ENCODE assay signal across 18 cellular contexts in the genomic region with DNA sequence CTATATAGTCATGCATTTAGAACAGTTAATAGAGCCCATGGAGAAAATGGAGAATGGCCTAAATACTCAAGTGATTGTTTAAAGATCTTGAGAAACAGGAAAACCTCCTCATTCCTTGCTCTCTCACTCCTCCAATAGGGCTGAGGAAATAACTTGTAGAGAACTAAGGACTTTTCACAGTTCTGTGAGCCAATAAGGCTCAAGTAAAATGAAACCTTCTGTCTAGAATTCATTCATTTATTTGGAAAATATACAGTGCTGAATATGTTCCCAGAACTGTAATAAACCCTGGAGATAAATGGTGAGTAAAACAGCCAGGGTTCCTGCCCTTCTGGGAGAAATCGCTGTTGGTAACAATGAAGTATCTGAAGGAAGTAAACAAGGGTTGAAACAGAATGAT. TPM values are rescaled to one million over a fixed set of nuclear protein-coding genes. Genes with fewer than 3 reads are reported as not detected.
A peak's percentile ranks its signal among the peaks of the same experiment; 100 is the strongest.
DNase-seq lines count a peak whose midpoint lies in the region; ATAC-seq, FAIRE-seq and TF ChIP-seq lines count a peak whose summit lies in the region.
"Had no signal": no experiment of that assay in that cellular context is flagged by ENCODE, and none has a peak within 500 bp of the region (broad histone marks: within the 10 kb centered on the region; RNA-seq: fewer than 3 reads in every experiment).

No MANE protein-coding gene starts in this region.

- H4K20me1 ChIP-seq in BLaER1 = peaks cover 22% of the 10 kb centered on the region
- H4K20me1 ChIP-seq in Karpas-422 (ENCODE audit: insufficient read depth, low read depth, low read length) = no peaks in the 10 kb centered on the region

- DNase-seq in Karpas-422 (peak; percentile 19), bronchial epithelial cell (ENCODE audit: low read depth) (peak; percentile 11), left lung (no peak), DMS153 (lab: John Stamatoyannopoulos, UW) (no peak), NK-92 (lab: John Stamatoyannopoulos, UW; ENCODE audit: unreplicated experiment) (no peak)
- DNase-seq in CD4-positive, alpha-beta T cell = no peak
- DNase-seq in activated effector memory CD4-positive, alpha-beta T cell treated with Interleukin-2 at 50 U/mL for 16 hours = no peak
- DNase-seq: activated CD8-positive, alpha-beta T cell treated with anti-CD3 and anti-CD28 coated beads for 36 hours; BE2C; effector CD8-positive, alpha-beta T cell; NCI-H2107 had no signal

- CTCF ChIA-PET in CD4-positive, alpha-beta T cell (lab: Charles Lee) = no interaction called here

- H3K9ac ChIP-seq in BLaER1 = no peak overlapping the region
- H3K9ac ChIP-seq in Karpas-422 (ENCODE audit: low read length) = no peak overlapping the region

- ATAC-seq in left lung = peak; percentile 55
- ATAC-seq in CD4-positive, alpha-beta T cell (ENCODE audit: poor library complexity) = no peak
- ATAC-seq: activated CD8-positive, alpha-beta T cell treated with anti-CD3 and anti-CD28 coated beads for 36 hours; activated T-helper 17 cell treated with anti-CD3 and anti-CD28 coated beads, Interleukin-2, amount 50 U/mL, for 72 hours had no signal

- H3K36me3 ChIP-seq in BLaER1 = peaks cover 69% of the 10 kb centered on the region
- no peaks in the 10 kb centered on the region for H3K36me3 ChIP-seq in Karpas-422 (ENCODE audit: insufficient read depth, low read length)
- H3K36me3 ChIP-seq in bronchial epithelial cell (ENCODE audit: control insufficient read depth, insufficient read depth, low read length) = no peaks in the 10 kb centered on the region
- no peaks in the 10 kb centered on the region for H3K36me3 ChIP-seq in left lung
- H3K36me3 ChIP-seq: BE2C, prostate gland, SJCRH30 had no signal

- H3K27me3 ChIP-seq in BLaER1 (no peaks in the 10 kb centered on the region), Karpas-422 (ENCODE audit: low read length) (no peaks in the 10 kb centered on the region), bronchial epithelial cell (ENCODE audit: control insufficient read depth, insufficient read depth, low read length) (no peaks in the 10 kb centered on the region), left lung (peaks cover 0 to 22% of the 10 kb centered on the region in 2 donors)
- H3K27me3 ChIP-seq in CD4-positive, alpha-beta T cell (ENCODE audit: control insufficient read depth, insufficient read depth, low read length) = peaks cover 5% of the 10 kb centered on the region
- H3K27me3 ChIP-seq: SJCRH30 had no signal

- no peak overlapping the region for H3K4me3 Mint-ChIP-seq in CD4-positive, alpha-beta T cell
- H3K4me3 Mint-ChIP-seq: activated CD8-positive, alpha-beta T cell treated with anti-CD3 and anti-CD28 coated beads for 36 hours; activated T-helper 17 cell treated with anti-CD3 and anti-CD28 coated beads, Interleukin-2, amount 50 U/mL, for 72 hours had no signal

- H3K4me3 ChIP-seq in BLaER1 = no peak overlapping the region
- H3K4me3 ChIP-seq in Karpas-422 (ENCODE audit: low read length) = no peak overlapping the region
- H3K4me3 ChIP-seq in bronchial epithelial cell (ENCODE audit: low read depth, low read length) = no peak overlapping the region
- H3K4me3 ChIP-seq in left lung = no peak overlapping the region
- H3K4me3 ChIP-seq: prostate gland, SJCRH30 had no signal

- no peak for FAIRE-seq in bronchial epithelial cell (lab: Jason Lieb, UNC)
- FAIRE-seq: GM12891, TTC549 had no signal

- intact Hi-C loops in left lung (cut with DNase I) = no loop called here
- intact Hi-C loops in CD4-positive, alpha-beta T cell (cut with DNase I, micrococcal nuclease) = no loop called here

- no peak for TF ChIP-seq CTCF in bronchial epithelial cell (IDR thresholded peaks at IDR 0.05; ENCODE audit: insufficient read depth, low read length, severe bottlenecking)
- no peak for TF ChIP-seq CTCF in left lung (IDR thresholded peaks at IDR 0.05)
- TF ChIP-seq CTCF in CD4-positive, alpha-beta T cell (IDR thresholded peaks at IDR 0.05) = no peak

- H3K4me1 Mint-ChIP-seq in CD4-positive, alpha-beta T cell (ENCODE audit: low read depth) = no peaks in the 10 kb centered on the region
- H3K4me1 Mint-ChIP-seq: activated T-helper 17 cell treated with anti-CD3 and anti-CD28 coated beads, Interleukin-2, amount 50 U/mL, for 72 hours had no signal

- H3K9me2 ChIP-seq in Karpas-422 (replicated peaks; ENCODE audit: insufficient read depth, low read length) = no peaks in the 10 kb centered on the region

- POLR2A ChIA-PET in CD4-positive, alpha-beta T cell (lab: Charles Lee) = no interaction called here

- no peak overlapping the region for H2AFZ ChIP-seq in Karpas-422 (ENCODE audit: low read length)

- H3K4me1 ChIP-seq in BLaER1 (peaks cover 40% of the 10 kb centered on the region), Karpas-422 (ENCODE audit: low read length) (no peaks in the 10 kb centered on the region), left lung (no peaks in the 10 kb centered on the region)
- H3K4me1 ChIP-seq: BE2C, prostate gland, SJCRH30 had no signal

- H3K9me3 Mint-ChIP-seq in CD4-positive, alpha-beta T cell = no peaks in the 10 kb centered on the region
- H3K9me3 Mint-ChIP-seq: activated CD8-positive, alpha-beta T cell treated with anti-CD3 and anti-CD28 coated beads for 36 hours; activated T-helper 17 cell treated with anti-CD3 and anti-CD28 coated beads, Interleukin-2, amount 50 U/mL, for 72 hours had no signal

- H3K4me2 ChIP-seq in BLaER1 (peak overlapping the region; percentile 51; the same call in 1 of the 2 replicates), Karpas-422 (ENCODE audit: low read depth, low read length, poor library complexity, severe bottlenecking) (no peak overlapping the region)

- 0 out of 2 replicates have a peak, but pooled peaks cover 1% of the 10 kb centered on the region for H3K9me3 ChIP-seq in BLaER1
- no peaks in the 10 kb centered on the region for H3K9me3 ChIP-seq in Karpas-422 (ENCODE audit: low read length)
- no peaks in the 10 kb centered on the region for H3K9me3 ChIP-seq in left lung
- no peaks in the 10 kb centered on the region for H3K9me3 ChIP-seq in CD4-positive, alpha-beta T cell (ENCODE audit: control insufficient read depth, low read length)
- H3K9me3 ChIP-seq: BE2C, prostate gland, SJCRH30 had no signal

- H3K27me3 Mint-ChIP-seq in CD4-positive, alpha-beta T cell = peaks cover 38% of the 10 kb centered on the region

- H3K36me3 Mint-ChIP-seq in CD4-positive, alpha-beta T cell (ENCODE audit: low read depth) = no peaks in the 10 kb centered on the region

- H3K79me2 ChIP-seq in Karpas-422 (ENCODE audit: low read length) = no peaks in the 10 kb centered on the region

- peak overlapping the region; percentile 26; the same call in 1 of the 2 replicates for H3K27ac ChIP-seq in BLaER1
- no peak overlapping the region for H3K27ac ChIP-seq in Karpas-422 (ENCODE audit: low read length)
- no peak overlapping the region for H3K27ac ChIP-seq in left lung
- no peak overlapping the region for H3K27ac ChIP-seq in CD4-positive, alpha-beta T cell (ENCODE audit: low read depth, low read length)
- H3K27ac ChIP-seq: HL-60, prostate gland, SJCRH30 had no signal

- H3K27ac Mint-ChIP-seq in CD4-positive, alpha-beta T cell = no peak overlapping the region
- H3K27ac Mint-ChIP-seq: activated CD8-positive, alpha-beta T cell treated with anti-CD3 and anti-CD28 coated beads for 36 hours; activated T-helper 17 cell treated with anti-CD3 and anti-CD28 coated beads, Interleukin-2, amount 50 U/mL, for 72 hours had no signal

RNA-seq across cellular contexts. Expression of a gene that starts 35.3 kb away (rescaled TPM):
- total RNA-seq in Karpas-422 (2014; rRNA removed; shearing (Covaris generic); ENCODE audit: low replicate concordance) = 0.07 TPM in 1 of 2 replicates, not detected in the other
- under 0.01 TPM in 1 of 2 replicates, not detected in the other for total RNA-seq in bronchial epithelial cell
- under 1 TPM; 0.09 to 0.24 TPM for total RNA-seq in left lung
- total RNA-seq in CD4-positive, alpha-beta T cell = not detected
- total RNA-seq: activated CD8-positive, alpha-beta T cell treated with anti-CD3 and anti-CD28 coated beads for 36 hours; activated T-helper 17 cell treated with anti-CD3 and anti-CD28 coated beads, Interleukin-2, amount 50 U/mL, for 72 hours had no signal

Comparison
In these comparisons a context has a peak if more than half of its experiments do, and no peak if none do; other contexts are left out.
1. DNase-seq: peak in Karpas-422 (single experiment) and bronchial epithelial cell (single experiment); none in left lung (0 of 2), CD4-positive, alpha-beta T cell (0 of 10), activated effector memory CD4-positive, alpha-beta T cell treated with Interleukin-2 at 50 U/mL for 16 hours (single experiment), DMS153 (single experiment) and NK-92 (single experiment).